8 cellular contexts compared by ENCODE assay signal in genomic region chr10:68600041-68600778, GRCh38. TPM values are rescaled to one million over a fixed set of nuclear protein-coding genes. Genes with fewer than 3 reads are reported as not detected.
DNase-seq lines count a peak whose midpoint lies in the region; ATAC-seq and TF ChIP-seq lines count a peak whose summit lies in the region.

No MANE protein-coding gene starts in this region.

- peaks cover 2% of the 10 kb centered on the region for H3K36me3 Mint-ChIP-seq in activated naive CD8-positive, alpha-beta T cell treated with anti-CD3 and anti-CD28 coated beads for 36 hours

- peak overlapping the region; percentile 25 to 55 (median 42) for H3K4me3 ChIP-seq in tibial nerve

- peak overlapping the region; percentile 25 to 85 (median 71) for H3K27ac ChIP-seq in tibial nerve

- peak; percentile 81 for ATAC-seq in omental fat pad (ENCODE audit: low FRiP score)

- H3K27me3 Mint-ChIP-seq in activated naive CD8-positive, alpha-beta T cell treated with anti-CD3 and anti-CD28 coated beads for 36 hours, result no peaks in the 10 kb centered on the region

- DNase-seq in ELF-1 (ENCODE audit: low read depth, low spot score) (peak; percentile 97), H4 (ENCODE audit: low spot score) (peak; percentile 90), M059J (ENCODE audit: low read depth) (peak; percentile 90), SIG-M5 (lab: John Stamatoyannopoulos, UW) (peak; percentile 12), head of caudate nucleus (peak; percentile 74 to 94 (median 86)), omental fat pad (ENCODE audit: low spot score) (no peak), tibial nerve (ENCODE audit: low spot score in 2 of 2) (peak; percentile 51 to 57)
- DNase-seq in activated naive CD8-positive, alpha-beta T cell treated with anti-CD3 and anti-CD28 coated beads for 36 hours, result peak; percentile 54

- TF ChIP-seq POLR2A in tibial nerve (IDR thresholded peaks at IDR 0.05), result peak in 1 of 2 donors; percentile 26

- no peaks in the 10 kb centered on the region for H3K9me3 ChIP-seq in tibial nerve

- WGBS in tibial nerve, 2 donors, result 1 to 2% methylated on average over 17 of the region's 17 CpGs

- TF ChIP-seq EP300 in tibial nerve (IDR thresholded peaks at IDR 0.05), result peak in 1 of 2 donors; percentile 71

- TF ChIP-seq CTCF in omental fat pad (IDR thresholded peaks at IDR 0.05), result no peak
- TF ChIP-seq CTCF in tibial nerve (IDR thresholded peaks at IDR 0.05), result no peak

- peaks cover 33% of the 10 kb centered on the region for H3K4me1 Mint-ChIP-seq in activated naive CD8-positive, alpha-beta T cell treated with anti-CD3 and anti-CD28 coated beads for 36 hours

- intact Hi-C loops in head of caudate nucleus (cut with DNase I), result no loop called here

- peak overlapping the region; percentile 86 for H3K27ac Mint-ChIP-seq in activated naive CD8-positive, alpha-beta T cell treated with anti-CD3 and anti-CD28 coated beads for 36 hours

- no peaks in the 10 kb centered on the region for H3K9me3 Mint-ChIP-seq in activated naive CD8-positive, alpha-beta T cell treated with anti-CD3 and anti-CD28 coated beads for 36 hours

- no peaks in the 10 kb centered on the region for H3K36me3 ChIP-seq in tibial nerve

- peak overlapping the region; percentile 85 for H3K4me3 Mint-ChIP-seq in activated naive CD8-positive, alpha-beta T cell treated with anti-CD3 and anti-CD28 coated beads for 36 hours

- H3K27me3 ChIP-seq in tibial nerve, result no peaks in the 10 kb centered on the region

- peaks cover 0 to 44% (median 15%) of the 10 kb centered on the region in 4 donors for H3K4me1 ChIP-seq in tibial nerve

RNA-seq across cellular contexts. Expression of gene TET1, which starts 40.1 kb away (rescaled TPM):
- 2.0 TPM in 2 replicates for total RNA-seq in H4 (2014; rRNA removed; shearing (Covaris generic))
- 2.8 and 4.0 TPM in 2 replicates for total RNA-seq in M059J (2014; rRNA removed; shearing (Covaris generic))
- under 1 TPM; 0.72 to 0.82 TPM for total RNA-seq in activated naive CD8-positive, alpha-beta T cell treated with anti-CD3 and anti-CD28 coated beads for 36 hours
- total RNA-seq in omental fat pad (1 to 10 TPM; 3.1 to 7.1 (median 6.2) TPM), tibial nerve (10 to 100 TPM in 3 of 4 donors, 1 to 10 TPM in 1; 7.5 to 12.9 (median 10.9) TPM)
